In the genomic region with DNA sequence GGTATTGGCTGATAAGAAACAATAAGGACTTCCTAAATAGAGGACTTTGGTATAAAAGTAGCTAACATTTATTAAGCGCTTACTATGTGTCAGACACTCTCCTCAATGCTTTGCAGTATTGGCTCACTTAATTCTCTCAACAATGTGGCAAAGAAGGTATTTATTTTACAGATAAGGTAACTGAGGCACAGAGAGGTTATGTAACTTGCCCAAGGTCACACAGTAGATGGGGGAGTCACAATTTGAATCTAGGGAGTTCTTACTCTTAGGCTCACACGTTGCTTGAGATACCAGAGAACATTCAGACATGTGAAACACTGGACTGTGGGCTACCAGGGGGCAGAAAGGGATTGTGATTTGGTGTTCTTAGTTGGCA, we compare ENCODE assay signal across 18 cellular contexts.
DNase-seq lines count a peak whose midpoint lies in the region; ATAC-seq, FAIRE-seq and TF ChIP-seq lines count a peak whose summit lies in the region.
"Had no signal": no experiment of that assay in that cellular context is flagged by ENCODE, and none has a peak within 500 bp of the region (broad histone marks: within the 10 kb centered on the region; RNA-seq: fewer than 3 reads in every experiment).

No MANE protein-coding gene starts in this region.

- WGBS in K562 (ENCODE audit: insufficient coverage, low coverage, missing lambda C conversion rate) = 45% methylated on average over 2 of the region's 2 CpGs
- WGBS in esophagus muscularis mucosa = 86% methylated on average over 2 of the region's 2 CpGs

- TF ChIP-seq CTCF in PC-3 (conservative IDR thresholded peaks at IDR 0.05; ENCODE audit: low read depth, low read length) = no peak
- no peak for TF ChIP-seq CTCF in K562 (IDR thresholded peaks at IDR 0.05 in 2 of 3, conservative IDR thresholded peaks at IDR 0.05 in 1 of 3; ENCODE audit: insufficient read depth in 2 of 3, low read depth in 1 of 3, low read length in 3 of 3)
- TF ChIP-seq CTCF in esophagus muscularis mucosa (IDR thresholded peaks at IDR 0.05) = no peak

- H3K4me3 ChIP-seq in PC-3 (ENCODE audit: low read length) (no peak overlapping the region), K562 (no peak overlapping the region), esophagus muscularis mucosa (no peak overlapping the region)
- H3K4me3 ChIP-seq: BLaER1, HAP-1 had no signal

- H3K27me3 ChIP-seq in PC-3 (ENCODE audit: low read length) = no peaks in the 10 kb centered on the region
- no peaks in the 10 kb centered on the region for H3K27me3 ChIP-seq in K562 (ENCODE audit: control insufficient read depth in 2 of 2, insufficient read depth in 2 of 2, low read length in 2 of 2)
- H3K27me3 ChIP-seq in esophagus muscularis mucosa = peaks cover 0 to 24% (median 0%) of the 10 kb centered on the region in 4 donors
- H3K27me3 ChIP-seq: BLaER1 had no signal

- TSS peak; percentile 60 for BruUV-seq in PC-3 (replicated peaks; lab: Mats Ljungman, UMichigan)
- no TSS peak for BruUV-seq in K562 (replicated peaks; lab: Mats Ljungman, UMichigan)

- TF ChIP-seq EP300 in K562 (IDR thresholded peaks at IDR 0.05; ENCODE audit: low read length) (no peak), esophagus muscularis mucosa (IDR thresholded peaks at IDR 0.05) (no peak)

- H3K9me2 ChIP-seq in PC-3 (replicated peaks; ENCODE audit: low read length) = no peaks in the 10 kb centered on the region

- peaks cover 26% of the 10 kb centered on the region for H3K27me3 Mint-ChIP-seq in activated T-helper 17 cell treated with anti-CD3 and anti-CD28 coated beads, Interleukin-2, amount 50 U/mL, for 72 hours

- H3K36me3 ChIP-seq in PC-3 (ENCODE audit: low read depth, low read length) (no peaks in the 10 kb centered on the region), K562 (ENCODE audit: control insufficient read depth, insufficient read depth, low read length) (no peaks in the 10 kb centered on the region), esophagus muscularis mucosa (no peaks in the 10 kb centered on the region)
- H3K36me3 ChIP-seq: BLaER1, HAP-1 had no signal

- no peak overlapping the region for H3K27ac Mint-ChIP-seq in activated T-helper 17 cell treated with anti-CD3 and anti-CD28 coated beads, Interleukin-2, amount 50 U/mL, for 72 hours
- H3K27ac Mint-ChIP-seq: B cell; CD8-positive, alpha-beta memory T cell had no signal

- POLR2A ChIA-PET in PC-3 (lab: Charles Lee; ENCODE audit: unreplicated experiment) = no interaction called here
- POLR2A ChIA-PET in K562 (lab: Yijun Ruan, JAX) = interaction anchor here (1.1 kb wide), 1 partner anchor 17 kb away, joined by 3 read pairs; no protein-coding TSS in a partner anchor

- intact Hi-C loops in PC-3 (cut with micrococcal nuclease) = loop anchor here (5.0 kb wide), 1 partner anchor 1443 kb away; no protein-coding TSS in a partner anchor
- intact Hi-C loops in K562 (cut with micrococcal nuclease) = loop anchor here (5.0 kb wide), 2 partner anchors 68 to 523 kb away; no protein-coding TSS in a partner anchor
- intact Hi-C loops in esophagus muscularis mucosa (cut with DNase I) = loop anchor here (5.0 kb wide), 1 partner anchor 113 kb away; no protein-coding TSS in a partner anchor

- H3K9me3 Mint-ChIP-seq in activated T-helper 17 cell treated with anti-CD3 and anti-CD28 coated beads, Interleukin-2, amount 50 U/mL, for 72 hours = no peaks in the 10 kb centered on the region

- FAIRE-seq in K562 (lab: Jason Lieb, UNC) = no peak
- FAIRE-seq: A204.1, G401.6, GM12892 had no signal

- in situ Hi-C loops in K562 (cut with MboI) = loop anchor here (10.0 kb wide), 1 partner anchor 521 kb away; no protein-coding TSS in a partner anchor

- H3K27ac ChIP-seq in PC-3 (ENCODE audit: low read length) (peak overlapping the region; percentile 94), K562 (ENCODE audit: extremely low read depth, low read depth, low read length) (no peak overlapping the region), esophagus muscularis mucosa (replicated peaks in 1 of 4) (no peak overlapping the region), substantia nigra (ENCODE audit: low read depth, low read length, poor library complexity, severe bottlenecking) (peak overlapping the region; percentile 71)
- H3K27ac ChIP-seq: BLaER1 had no signal

- H3K4me2 ChIP-seq in PC-3 (ENCODE audit: low read length) (peak overlapping the region; percentile 61), K562 (ENCODE audit: insufficient read depth, low read length) (no peak overlapping the region)
- H3K4me2 ChIP-seq: BLaER1 had no signal

- H3K9ac ChIP-seq in PC-3 (ENCODE audit: low read length) (peak overlapping the region; percentile 54; the same call in 1 of the 2 replicates), K562 (ENCODE audit: insufficient read depth in 1 of 2, low read depth in 2 of 2, low read length in 2 of 2) (no peak overlapping the region)
- H3K9ac ChIP-seq: BLaER1 had no signal

- no peaks in the 10 kb centered on the region for H3K36me3 Mint-ChIP-seq in activated T-helper 17 cell treated with anti-CD3 and anti-CD28 coated beads, Interleukin-2, amount 50 U/mL, for 72 hours (ENCODE audit: low read depth)
- H3K36me3 Mint-ChIP-seq: CD4-positive, CD25-positive, alpha-beta regulatory T cell; CD8-positive, alpha-beta memory T cell had no signal

- H3K4me1 ChIP-seq in PC-3 (ENCODE audit: insufficient read depth, low read length) = peaks cover 17% of the 10 kb centered on the region
- H3K4me1 ChIP-seq in K562 (replicated peaks in 1 of 2; ENCODE audit: control insufficient read depth in 2 of 2, insufficient read depth in 2 of 2, low read length in 2 of 2) = peaks cover 0 to 10% of the 10 kb centered on the region in 2 experiments; a peak in 2 of 5 replicates
- peaks cover 0 to 8% (median 6%) of the 10 kb centered on the region in 4 donors for H3K4me1 ChIP-seq in esophagus muscularis mucosa
- H3K4me1 ChIP-seq: BLaER1 had no signal

- ATAC-seq in PC-3 = no peak
- no peak for ATAC-seq in K562
- no peak for ATAC-seq in activated T-helper 17 cell treated with anti-CD3 and anti-CD28 coated beads, Interleukin-2, amount 50 U/mL, for 72 hours (replicated peaks)

- no peaks in the 10 kb centered on the region for H3K79me2 ChIP-seq in PC-3 (ENCODE audit: low read length)
- H3K79me2 ChIP-seq in K562 (ENCODE audit: control insufficient read depth, insufficient read depth, low read length) = no peaks in the 10 kb centered on the region

- H4K20me1 ChIP-seq in PC-3 (ENCODE audit: low read length) (no peaks in the 10 kb centered on the region), K562 (replicated peaks; ENCODE audit: control insufficient read depth, insufficient read depth, low read length) (no peaks in the 10 kb centered on the region)
- H4K20me1 ChIP-seq: BLaER1 had no signal

- H3K9me3 ChIP-seq in PC-3 (ENCODE audit: low read length) (no peaks in the 10 kb centered on the region), K562 (replicated peaks; ENCODE audit: control insufficient read depth, insufficient read depth, low read depth, low read length) (no peaks in the 10 kb centered on the region), esophagus muscularis mucosa (no peaks in the 10 kb centered on the region)
- H3K9me3 ChIP-seq: BLaER1, HAP-1 had no signal

- TF ChIP-seq RAD21 in K562 (CRISPR knock-in tag; conservative IDR thresholded peaks at IDR 0.05 in 1 of 2, IDR thresholded peaks at IDR 0.05 in 1 of 2) = no peak

- no peaks in the 10 kb centered on the region for H3K9me1 ChIP-seq in K562 (ENCODE audit: control insufficient read depth, insufficient read depth, low read length)

- H3F3A ChIP-seq in PC-3 (ENCODE audit: low read length, unreplicated experiment) = no peaks in the 10 kb centered on the region

- TF ChIP-seq POLR2A in K562 (conservative IDR thresholded peaks at IDR 0.05) (no peak), esophagus muscularis mucosa (IDR thresholded peaks at IDR 0.05; ENCODE audit: low read depth) (no peak)

- no peak overlapping the region for H3K4me3 Mint-ChIP-seq in activated T-helper 17 cell treated with anti-CD3 and anti-CD28 coated beads, Interleukin-2, amount 50 U/mL, for 72 hours
- H3K4me3 Mint-ChIP-seq: B cell; CD4-positive, CD25-positive, alpha-beta regulatory T cell had no signal

- CTCF ChIA-PET in PC-3 (lab: Charles Lee) = interaction anchor here (0.5 to 2.0 kb wide), 3 partner anchors 33 to 125 kb away, joined by 3 to 26 read pairs (median 5); no protein-coding TSS in a partner anchor
- CTCF ChIA-PET in K562 (lab: Yijun Ruan, JAX; ENCODE audit: low intra/inter-chr PET ratio) = interaction anchor here (1.3 kb wide), 1 partner anchor 113 kb away, joined by 3 read pairs; no protein-coding TSS in a partner anchor

- DNase-seq in PC-3 (no peak), K562 (ENCODE audit: extremely low read depth in 1 of 4, low spot score in 3 of 4) (no peak), esophagus muscularis mucosa (ENCODE audit: extremely low spot score) (peak; percentile 62), substantia nigra (lab: John Stamatoyannopoulos, UW) (no peak), COR-L47 (lab: John Stamatoyannopoulos, UW) (no peak), NCI-H82 treated with DMSO at 0.1 percent for 48 hours (lab: John Stamatoyannopoulos, UW; ENCODE audit: unreplicated experiment) (no peak)
- DNase-seq in stimulated activated CD4-positive, alpha-beta T cell treated with anti-CD3 and anti-CD28 coated beads, Interleukin-12 subunit alpha, Interleukin-12 subunit beta, amount 100 ng/mL, for 4 hours = no peak
- DNase-seq: CD4-positive, CD25-positive, alpha-beta regulatory T cell; CD8-positive, alpha-beta memory T cell; DND-41; GOT3 had no signal

- no peak overlapping the region for H2AFZ ChIP-seq in PC-3 (ENCODE audit: low read length)
- H2AFZ ChIP-seq in K562 (ENCODE audit: low read depth, low read length) = no peak overlapping the region

- H3K4me1 Mint-ChIP-seq in activated T-helper 17 cell treated with anti-CD3 and anti-CD28 coated beads, Interleukin-2, amount 50 U/mL, for 72 hours = no peaks in the 10 kb centered on the region

TF ChIP-seq in K562, 482 proteins besides CTCF, POLR2A, EP300 and RAD21:
- TF ChIP-seq ZNF174 (CRISPR knock-in tag; IDR thresholded peaks at IDR 0.05) (no peak), ZFP36 (IDR thresholded peaks at IDR 0.05; ENCODE audit: low read depth, low read length, partially characterized antibody) (peak; percentile 40), RBM25 (IDR thresholded peaks at IDR 0.05; ENCODE audit: low read depth, low read length, severe bottlenecking) (peak; percentile 73), BCOR (IDR thresholded peaks at IDR 0.05) (peak; percentile 67; the same call in 1 of the 2 replicates), KDM1A (IDR thresholded peaks at IDR 0.05) (peak in 1 of 2 experiments; percentile 44; a peak in 1 of 4 replicates)

Comparison
In these comparisons a context has a peak if more than half of its experiments do, and no peak if none do; other contexts are left out.
1. H3K27ac ChIP-seq: peak in PC-3 (single experiment) and substantia nigra (single experiment); none in K562 (single experiment) and esophagus muscularis mucosa (0 of 4).